1 cellular context compared by ENCODE assay signal in genomic region chr12:643478-644292, GRCh38.
TF ChIP-seq lines count a peak whose summit lies in the region.

No MANE protein-coding gene starts in this region.

TF ChIP-seq in GM12878, 131 proteins besides CTCF, POLR2A, EP300 and RAD21 (continued from another document):
- TF ChIP-seq, protein P1, sequence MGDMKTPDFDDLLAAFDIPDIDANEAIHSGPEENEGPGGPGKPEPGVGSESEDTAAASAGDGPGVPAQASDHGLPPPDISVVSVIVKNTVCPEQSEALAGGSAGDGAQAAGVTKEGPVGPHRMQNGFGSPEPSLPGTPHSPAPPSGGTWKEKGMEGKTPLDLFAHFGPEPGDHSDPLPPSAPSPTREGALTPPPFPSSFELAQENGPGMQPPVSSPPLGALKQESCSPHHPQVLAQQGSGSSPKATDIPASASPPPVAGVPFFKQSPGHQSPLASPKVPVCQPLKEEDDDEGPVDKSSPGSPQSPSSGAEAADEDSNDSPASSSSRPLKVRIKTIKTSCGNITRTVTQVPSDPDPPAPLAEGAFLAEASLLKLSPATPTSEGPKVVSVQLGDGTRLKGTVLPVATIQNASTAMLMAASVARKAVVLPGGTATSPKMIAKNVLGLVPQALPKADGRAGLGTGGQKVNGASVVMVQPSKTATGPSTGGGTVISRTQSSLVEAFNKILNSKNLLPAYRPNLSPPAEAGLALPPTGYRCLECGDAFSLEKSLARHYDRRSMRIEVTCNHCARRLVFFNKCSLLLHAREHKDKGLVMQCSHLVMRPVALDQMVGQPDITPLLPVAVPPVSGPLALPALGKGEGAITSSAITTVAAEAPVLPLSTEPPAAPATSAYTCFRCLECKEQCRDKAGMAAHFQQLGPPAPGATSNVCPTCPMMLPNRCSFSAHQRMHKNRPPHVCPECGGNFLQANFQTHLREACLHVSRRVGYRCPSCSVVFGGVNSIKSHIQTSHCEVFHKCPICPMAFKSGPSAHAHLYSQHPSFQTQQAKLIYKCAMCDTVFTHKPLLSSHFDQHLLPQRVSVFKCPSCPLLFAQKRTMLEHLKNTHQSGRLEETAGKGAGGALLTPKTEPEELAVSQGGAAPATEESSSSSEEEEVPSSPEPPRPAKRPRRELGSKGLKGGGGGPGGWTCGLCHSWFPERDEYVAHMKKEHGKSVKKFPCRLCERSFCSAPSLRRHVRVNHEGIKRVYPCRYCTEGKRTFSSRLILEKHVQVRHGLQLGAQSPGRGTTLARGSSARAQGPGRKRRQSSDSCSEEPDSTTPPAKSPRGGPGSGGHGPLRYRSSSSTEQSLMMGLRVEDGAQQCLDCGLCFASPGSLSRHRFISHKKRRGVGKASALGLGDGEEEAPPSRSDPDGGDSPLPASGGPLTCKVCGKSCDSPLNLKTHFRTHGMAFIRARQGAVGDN (IDR thresholded peaks at IDR 0.05) = 0 out of 2 replicates have a peak, but pooled peaks have one; percentile 17
- TF ChIP-seq MTA2 (IDR thresholded peaks at IDR 0.05; ENCODE audit: low read depth) (0 out of 2 replicates have a peak, but pooled peaks have one; percentile 8), SUPT20H (IDR thresholded peaks at IDR 0.05; ENCODE audit: borderline replicate concordance, control insufficient read depth, low read depth, low read length) (no peak), TAF1 (IDR thresholded peaks at IDR 0.05; ENCODE audit: borderline replicate concordance, low read depth, low read length) (peak; percentile 49; the same call in 1 of the 2 replicates), STAT3 (IDR thresholded peaks at IDR 0.05; ENCODE audit: low read depth, low read length) (no peak), GATAD2B (conservative IDR thresholded peaks at IDR 0.05; ENCODE audit: low read depth) (peak; percentile 3; the same call in 1 of the 2 replicates), SPI1 (IDR thresholded peaks at IDR 0.05; ENCODE audit: borderline replicate concordance, insufficient read depth, low read depth, low read length) (peak; percentile 52; the same call in 1 of the 2 replicates), PML (IDR thresholded peaks at IDR 0.05; ENCODE audit: low read length) (peak; percentile 53; the same call in 1 of the 2 replicates), MTA3 (IDR thresholded peaks at IDR 0.05; ENCODE audit: borderline replicate concordance, low read length) (peak; percentile 52; the same call in 1 of the 2 replicates), EED (IDR thresholded peaks at IDR 0.05; ENCODE audit: low read depth) (peak; percentile 13; the same call in 1 of the 2 replicates), TBL1XR1 (IDR thresholded peaks at IDR 0.05; ENCODE audit: low read depth, low read length) (0 out of 2 replicates have a peak, but pooled peaks have one; percentile 12), TCF3 (IDR thresholded peaks at IDR 0.05; ENCODE audit: borderline replicate concordance, insufficient read depth, low read depth, low read length) (0 out of 2 replicates have a peak, but pooled peaks have one; percentile 7), NFIC (IDR thresholded peaks at IDR 0.05; ENCODE audit: low read depth, low read length) (no peak), PAX5 (IDR thresholded peaks at IDR 0.05; ENCODE audit: borderline replicate concordance, low read depth, low read length) (no peak), GABPA (IDR thresholded peaks at IDR 0.05; ENCODE audit: low read depth) (0 out of 2 replicates have a peak, but pooled peaks have one; percentile 9), RUNX3 (IDR thresholded peaks at IDR 0.05; ENCODE audit: low read length) (peak; percentile 51), MEF2B (IDR thresholded peaks at IDR 0.05; ENCODE audit: partially characterized antibody, poor library complexity, severe bottlenecking) (peak; percentile 68), IKZF2 (IDR thresholded peaks at IDR 0.05) (peak; percentile 9 to 36; a peak in 1 of 4 replicates), ATF2 (IDR thresholded peaks at IDR 0.05; ENCODE audit: low read length) (no peak), ZNF217 (IDR thresholded peaks at IDR 0.05) (no peak), CBX5 (IDR thresholded peaks at IDR 0.05; ENCODE audit: low read depth) (no peak)
TF ChIP-seq in GM12878: peak in this region for 19.
